In the genomic region with DNA sequence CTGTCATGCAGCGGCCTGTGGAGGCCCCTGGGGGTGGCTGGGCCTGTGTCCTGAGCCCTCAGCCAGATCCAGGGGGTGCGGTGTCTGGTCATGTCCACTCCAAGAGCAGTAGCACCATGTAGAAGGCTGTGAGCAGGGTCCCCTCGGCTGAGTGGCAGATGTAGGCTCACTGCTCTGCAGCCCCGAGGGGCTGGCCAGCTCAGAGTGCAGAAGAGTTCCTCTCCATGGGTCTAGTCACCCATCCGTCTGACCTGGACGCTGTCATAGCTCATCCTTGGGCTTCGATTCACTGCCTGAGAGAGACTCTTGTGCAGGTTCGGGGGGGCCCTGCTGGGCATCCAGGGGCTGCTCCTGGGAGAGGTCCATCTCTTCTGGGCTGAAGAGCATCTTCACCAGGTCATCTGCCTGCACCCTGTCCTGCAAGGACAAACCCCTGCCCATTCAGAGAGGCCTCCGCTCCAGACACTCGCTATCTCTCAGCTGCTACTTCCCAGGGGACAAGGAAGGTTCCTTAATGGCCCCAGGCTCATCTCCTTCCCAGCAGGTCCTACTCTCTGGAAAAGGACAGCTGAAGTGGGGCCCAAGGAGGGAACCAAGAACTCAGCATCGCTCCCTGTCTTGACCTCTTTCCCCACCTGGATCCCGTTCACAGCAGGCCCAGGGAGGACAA, we compare ENCODE assay signal across 21 cellular contexts. TPM values are rescaled to one million over a fixed set of nuclear protein-coding genes. Genes with fewer than 3 reads are reported as not detected.
A peak's percentile ranks its signal among the peaks of the same experiment; 100 is the strongest.
DNase-seq lines count a peak whose midpoint lies in the region; ATAC-seq, FAIRE-seq and TF ChIP-seq lines count a peak whose summit lies in the region.
"Had no signal": no experiment of that assay in that cellular context is flagged by ENCODE, and none has a peak within 500 bp of the region (broad histone marks: within the 10 kb centered on the region; RNA-seq: fewer than 3 reads in every experiment).

No MANE protein-coding gene starts in this region.

- POLR2A ChIA-PET in AG04450 (lab: Yijun Ruan, JAX) (interaction anchor here (1.2 kb wide), 2 partner anchors 20 to 64 kb away, joined by 3 to 4 read pairs; a partner anchor contains a TSS), IMR-90 (lab: Charles Lee; ENCODE audit: unreplicated experiment) (no interaction called here), endothelial cell of umbilical vein (lab: Charles Lee) (no interaction called here)

- H2AK5ac ChIP-seq in IMR-90 (ENCODE audit: low read depth, low read length): no peak overlapping the region

- peaks cover 0 to 5% of the 10 kb centered on the region in 2 experiments; a peak in 3 of 4 replicates for H3K79me1 ChIP-seq in IMR-90 (ENCODE audit: low read depth in 1 of 2, low read length in 2 of 2)

- no peaks in the 10 kb centered on the region for H3K27me3 Mint-ChIP-seq in nephron progenitor cell (ENCODE audit: low read depth, poor library complexity)

- peak overlapping the region; percentile 76 for H2AK9ac ChIP-seq in IMR-90 (replicated peaks; ENCODE audit: low read depth, low read length, poor library complexity)

- H2AFZ ChIP-seq in IMR-90 (replicated peaks; ENCODE audit: low read length, poor library complexity) (no peak overlapping the region), endothelial cell of umbilical vein (ENCODE audit: low read depth, low read length) (no peak overlapping the region)
- H2AFZ ChIP-seq: PC-9 had no signal

- H3K18ac ChIP-seq in IMR-90 (ENCODE audit: low read depth, low read length): no peak overlapping the region

- no peak overlapping the region for H3K14ac ChIP-seq in IMR-90 (replicated peaks; ENCODE audit: low read depth, low read length)

- H3K9ac ChIP-seq in IMR-90 (ENCODE audit: low read depth, low read length) (no peak overlapping the region), endothelial cell of umbilical vein (replicated peaks; ENCODE audit: extremely low read depth, insufficient read depth, low read length) (no peak overlapping the region), kidney (ENCODE audit: low read length in 2 of 2) (no peak overlapping the region)

- H3K36me3 ChIP-seq in IMR-90 (ENCODE audit: control insufficient read depth, insufficient read depth, low read length) (peaks cover 47% of the 10 kb centered on the region), endothelial cell of umbilical vein (ENCODE audit: control insufficient read depth in 2 of 2, extremely low read depth in 1 of 2, insufficient read depth in 2 of 2, low read length in 2 of 2) (peaks cover 3 to 37% of the 10 kb centered on the region in 2 experiments), kidney (ENCODE audit: control insufficient read depth in 1 of 2, insufficient read depth in 2 of 2, low read length in 2 of 2) (peaks cover 14 to 22% of the 10 kb centered on the region in 2 donors)
- H3K36me3 ChIP-seq in effector memory CD4-positive, alpha-beta T cell (ENCODE audit: control insufficient read depth, insufficient read depth, low read length): peaks cover 28% of the 10 kb centered on the region

- TF ChIP-seq POLR2A in IMR-90 (IDR thresholded peaks at IDR 0.05; ENCODE audit: low read depth, low read length): no peak
- no peak for TF ChIP-seq POLR2A in endothelial cell of umbilical vein (IDR thresholded peaks at IDR 0.05; ENCODE audit: low read depth, low read length)

- dilution Hi-C loops in IMR-90 (cut with HindIII; ENCODE audit: low sequenced_read_pairs, unreplicated experiment): no loop called here
- dilution Hi-C loops in endothelial cell of umbilical vein (cut with MboI; ENCODE audit: extremely low pct_ligation_motif_present, low sequenced_read_pairs): no loop called here

- H2BK15ac ChIP-seq in IMR-90 (ENCODE audit: low read depth, low read length): no peak overlapping the region

- no peak overlapping the region for H2BK120ac ChIP-seq in IMR-90 (ENCODE audit: low read depth, low read length)

- FAIRE-seq in endothelial cell of umbilical vein (lab: Jason Lieb, UNC) (no peak), kidney (lab: Jason Lieb, UNC) (no peak)

- H3K56ac ChIP-seq in IMR-90 (ENCODE audit: extremely low read depth, insufficient read depth, low read length): no peak overlapping the region

- no peak overlapping the region for H4K5ac ChIP-seq in IMR-90 (ENCODE audit: low read depth, low read length)

- no peak overlapping the region for H3K4me2 ChIP-seq in IMR-90 (ENCODE audit: low read depth, low read length)
- H3K4me2 ChIP-seq in endothelial cell of umbilical vein (ENCODE audit: insufficient read depth, low read length): no peak overlapping the region
- H3K4me2 ChIP-seq: PC-9 had no signal

- H3K9me1 ChIP-seq in IMR-90 (ENCODE audit: insufficient read depth, low read length): peaks cover 5% of the 10 kb centered on the region; the same call in 1 of the 2 replicates
- no peaks in the 10 kb centered on the region for H3K9me1 ChIP-seq in endothelial cell of umbilical vein (replicated peaks; ENCODE audit: control insufficient read depth, extremely low read depth, insufficient read depth, low read length)

- intact Hi-C loops in IMR-90 (cut with micrococcal nuclease) (loop anchor here (1.0 kb wide), 1 partner anchor 168 kb away; no protein-coding TSS in a partner anchor), endothelial cell of umbilical vein (cut with micrococcal nuclease) (loop anchor here (1.0 to 2.0 kb wide), 2 partner anchors 168 to 402 kb away; no protein-coding TSS in a partner anchor), kidney (cut with DNase I) (loop anchor here (10.0 kb wide), 1 partner anchor 162 kb away; no protein-coding TSS in a partner anchor)

- no TSS peak for BruUV-seq in IMR-90 (replicated peaks; lab: Mats Ljungman, UMichigan)
- TSS peak; percentile 69 for BruUV-seq in endothelial cell of umbilical vein (replicated peaks; lab: Mats Ljungman, UMichigan)

- H3K9me3 ChIP-seq in AG04450 (ENCODE audit: control insufficient read depth, insufficient read depth, low read length): no peaks in the 10 kb centered on the region
- no peaks in the 10 kb centered on the region for H3K9me3 ChIP-seq in IMR-90 (ENCODE audit: control insufficient read depth, insufficient read depth, low read length)
- no peaks in the 10 kb centered on the region for H3K9me3 ChIP-seq in endothelial cell of umbilical vein (replicated peaks; ENCODE audit: control insufficient read depth, insufficient read depth, low read length)
- no peaks in the 10 kb centered on the region for H3K9me3 ChIP-seq in effector memory CD4-positive, alpha-beta T cell (ENCODE audit: control insufficient read depth, low read length)
- no peaks in the 10 kb centered on the region for H3K9me3 ChIP-seq in kidney (ENCODE audit: control insufficient read depth in 1 of 2, low read length in 2 of 2)
- H3K9me3 ChIP-seq: BE2C, HAP-1 had no signal

- TF ChIP-seq RAD21 in IMR-90 (IDR thresholded peaks at IDR 0.05; ENCODE audit: low read length): no peak

- H3K9me3 Mint-ChIP-seq in nephron progenitor cell: peaks cover 12% of the 10 kb centered on the region
- H3K9me3 Mint-ChIP-seq: HFFc6 had no signal

- peak overlapping the region; percentile 39 for H3K27ac Mint-ChIP-seq in nephron progenitor cell
- H3K27ac Mint-ChIP-seq: HFFc6 had no signal

- H3K4me1 ChIP-seq in IMR-90 (ENCODE audit: control insufficient read depth, insufficient read depth, low read length) (no peaks in the 10 kb centered on the region), endothelial cell of umbilical vein (ENCODE audit: control insufficient read depth, extremely low read depth, insufficient read depth, low read length) (no peaks in the 10 kb centered on the region), kidney (ENCODE audit: control insufficient read depth in 1 of 2, insufficient read depth in 1 of 2, low read depth in 1 of 2, low read length in 2 of 2) (peaks cover 0 to 2% of the 10 kb centered on the region in 2 donors)
- no peaks in the 10 kb centered on the region for H3K4me1 ChIP-seq in effector memory CD4-positive, alpha-beta T cell (ENCODE audit: control insufficient read depth, insufficient read depth, low read length, poor library complexity, severe bottlenecking)
- H3K4me1 ChIP-seq: BE2C, HAP-1 had no signal

- TF ChIP-seq CTCF in AG04450 (IDR thresholded peaks at IDR 0.05; ENCODE audit: low read depth, low read length): no peak
- TF ChIP-seq CTCF in IMR-90 (conservative IDR thresholded peaks at IDR 0.05; ENCODE audit: low read depth, low read length): no peak
- TF ChIP-seq CTCF in endothelial cell of umbilical vein (IDR thresholded peaks at IDR 0.05; ENCODE audit: extremely low read depth in 1 of 2, insufficient read depth in 1 of 2, low read depth in 1 of 2, low read length in 2 of 2): no peak
- no peak for TF ChIP-seq CTCF in nephron progenitor cell (IDR thresholded peaks at IDR 0.05)
- TF ChIP-seq CTCF in kidney (IDR thresholded peaks at IDR 0.05; ENCODE audit: borderline replicate concordance, extremely low read depth, insufficient read depth): no peak

- CTCF ChIA-PET in AG04450 (lab: Charles Lee): interaction anchor here (1.1 to 1.8 kb wide), 4 partner anchors 11 to 170 kb away, joined by 3 to 8 read pairs (median 4); no protein-coding TSS in a partner anchor
- CTCF ChIA-PET in IMR-90 (lab: Yijun Ruan, JAX): interaction anchor here (0.9 to 1.1 kb wide), 2 partner anchors 18 to 45 kb away, joined by 3 read pairs; no protein-coding TSS in a partner anchor
- CTCF ChIA-PET in endothelial cell of umbilical vein (lab: Charles Lee): interaction anchor here (0.7 to 6.1 kb wide), 9 partner anchors 9 to 600 kb away, joined by 3 to 79 read pairs (median 7); a partner anchor contains a TSS

- no peak overlapping the region for H3K23ac ChIP-seq in IMR-90 (ENCODE audit: low read depth, low read length)

- no peak overlapping the region for H2BK5ac ChIP-seq in IMR-90 (ENCODE audit: low read depth, low read length, poor library complexity, severe bottlenecking)

- no peak overlapping the region for H3K4me3 Mint-ChIP-seq in nephron progenitor cell
- H3K4me3 Mint-ChIP-seq: HFFc6 had no signal

- DNase-seq in AG04450 (ENCODE audit: low read depth, low spot score) (no peak), IMR-90 (no peak), endothelial cell of umbilical vein (ENCODE audit: low read depth, low spot score) (no peak), nephron progenitor cell (no peak), nucleus accumbens (lab: John Stamatoyannopoulos, UW) (no peak), kidney (no peak)
- no peak for DNase-seq in effector memory CD4-positive, alpha-beta T cell
- DNase-seq: GF-D8; GOT3; HFFc6; NCI-H1436 treated with DMSO at 0.1 percent for 48 hours; NCI-H187 treated with DMSO at 0.1 percent for 48 hours; NCI-H524 treated with DMSO at 0.1 percent for 48 hours; NK-92 treated with Interleukin-12 subunit alpha and Interleukin-12 subunit beta, amount 100 ng/mL, for 24 hours; SHP77 treated with DMSO at 0.1 percent for 48 hours had no signal

- H3K4ac ChIP-seq in IMR-90 (ENCODE audit: low read depth, low read length): no peak overlapping the region

- H2BK20ac ChIP-seq in IMR-90 (ENCODE audit: low read depth, low read length): no peak overlapping the region

- peaks cover 18% of the 10 kb centered on the region for H4K20me1 ChIP-seq in IMR-90 (ENCODE audit: insufficient read depth, low read length)
- H4K20me1 ChIP-seq in endothelial cell of umbilical vein (replicated peaks; ENCODE audit: control insufficient read depth, extremely low read depth, insufficient read depth, low read length): no peaks in the 10 kb centered on the region

- H3K4me1 Mint-ChIP-seq in nephron progenitor cell: peaks cover 18% of the 10 kb centered on the region

- H4K8ac ChIP-seq in IMR-90 (ENCODE audit: low read depth in 2 of 2, low read length in 2 of 2): no peak overlapping the region

- H3K4me3 ChIP-seq in AG04450 (ENCODE audit: low read depth, low read length) (no peak overlapping the region), IMR-90 (ENCODE audit: insufficient read depth, low read depth, low read length) (no peak overlapping the region), endothelial cell of umbilical vein (replicated peaks in 1 of 3; ENCODE audit: insufficient read depth in 1 of 3, low read depth in 1 of 3, low read length in 3 of 3) (no peak overlapping the region), kidney (ENCODE audit: low read length in 2 of 2) (no peak overlapping the region)
- H3K4me3 ChIP-seq in effector memory CD4-positive, alpha-beta T cell (ENCODE audit: insufficient read depth, low read depth, low read length, poor library complexity, severe bottlenecking): no peak overlapping the region
- H3K4me3 ChIP-seq: HAP-1, PC-9, SK-N-MC had no signal

- WGBS in IMR-90 (ENCODE audit: extremely low coverage in 2 of 2, insufficient read length in 1 of 2), 2 experiments: 97% methylated on average over 6 of the region's 12 CpGs; no CpG with 5 or more reads in 1 of the 2 experiments

- no peak for ATAC-seq in IMR-90 (ENCODE audit: low read depth)

- in situ Hi-C loops in IMR-90 (cut with MboI; ENCODE audit: low sequenced_read_pairs): no loop called here

- H4K91ac ChIP-seq in IMR-90 (ENCODE audit: insufficient read depth, low read depth, low read length): no peak overlapping the region

- no peaks in the 10 kb centered on the region for H3K27me3 ChIP-seq in AG04450 (ENCODE audit: control insufficient read depth, insufficient read depth, low read length)
- H3K27me3 ChIP-seq in IMR-90 (ENCODE audit: control insufficient read depth, insufficient read depth, low read length): no peaks in the 10 kb centered on the region
- H3K27me3 ChIP-seq in endothelial cell of umbilical vein (ENCODE audit: control insufficient read depth in 2 of 2, insufficient read depth in 2 of 2, low read length in 2 of 2): no peaks in the 10 kb centered on the region
- H3K27me3 ChIP-seq in effector memory CD4-positive, alpha-beta T cell (replicated peaks; ENCODE audit: control insufficient read depth, insufficient read depth, low read length, poor library complexity, severe bottlenecking): no peaks in the 10 kb centered on the region
- H3K27me3 ChIP-seq: BE2C had no signal

- peak overlapping the region; percentile 11 for H3K27ac ChIP-seq in AG04450 (ENCODE audit: low read depth, low read length)
- no peak overlapping the region for H3K27ac ChIP-seq in IMR-90 (ENCODE audit: insufficient read depth, low read length)
- no peak overlapping the region for H3K27ac ChIP-seq in endothelial cell of umbilical vein (ENCODE audit: insufficient read depth, low read depth, low read length)
- H3K27ac ChIP-seq in effector memory CD4-positive, alpha-beta T cell (ENCODE audit: insufficient read depth, low read length, poor library complexity, severe bottlenecking): no peak overlapping the region
- no peak overlapping the region for H3K27ac ChIP-seq in kidney (ENCODE audit: low read depth in 2 of 2, low read length in 2 of 2)
- H3K27ac ChIP-seq: HL-60, PC-9, SK-N-MC had no signal

- H3K79me2 ChIP-seq in endothelial cell of umbilical vein (ENCODE audit: control insufficient read depth, insufficient read depth, low read length): no peaks in the 10 kb centered on the region

- H3K36me3 Mint-ChIP-seq in nephron progenitor cell (ENCODE audit: low read depth): peaks cover 37% of the 10 kb centered on the region

RNA-seq across cellular contexts. Expression of a gene that starts 6.5 kb away (rescaled TPM):
- polyA plus RNA-seq in AG04450 (2011; rRNA removed) (not detected in 2 replicates), IMR-90 (2012; rRNA removed) (not detected in 2 replicates), endothelial cell of umbilical vein (not detected in 2 replicates), kidney (ENCODE audit: insufficient read depth, low read depth, low replicate concordance) (42.5 TPM)
- polyA minus RNA-seq in AG04450 (2011; rRNA and poly(A)+ RNA removed): not detected in 2 replicates
- total RNA-seq in IMR-90 (2012; rRNA removed) (not detected in 2 replicates), endothelial cell of umbilical vein (not detected in 2 replicates), kidney (23.2 TPM)
- polyA plus RNA-seq in IMR-90 (2012; cell fraction: cytosol; rRNA removed): not detected in 2 replicates
- not detected in 2 replicates for polyA plus RNA-seq in IMR-90 (2012; cell fraction: nucleus; rRNA removed; ENCODE audit: low replicate concordance)
- polyA plus RNA-seq in endothelial cell of umbilical vein (2011; cell fraction: cytosol; rRNA removed): not detected in 2 replicates
- polyA plus RNA-seq in endothelial cell of umbilical vein (2011; cell fraction: nucleus; rRNA removed): not detected in 2 replicates
- not detected in 2 replicates for polyA plus RNA-seq in endothelial cell of umbilical vein (2012)
- polyA minus RNA-seq in endothelial cell of umbilical vein: not detected in 2 replicates
- polyA minus RNA-seq in endothelial cell of umbilical vein (2011; cell fraction: cytosol; rRNA and poly(A)+ RNA removed): not detected
- polyA minus RNA-seq in endothelial cell of umbilical vein (2011; cell fraction: nucleus; rRNA and poly(A)+ RNA removed): not detected in 2 replicates
- total RNA-seq: Calu3, HFFc6, PC-9 had no signal

RNA-seq across cellular contexts. Expression of a gene that starts 20.3 kb away (rescaled TPM):
- 156 and 188 TPM in 2 replicates for polyA plus RNA-seq in AG04450 (2011; rRNA removed)
- polyA minus RNA-seq in AG04450 (2011; rRNA and poly(A)+ RNA removed): 171 and 210 TPM in 2 replicates
- total RNA-seq in IMR-90 (2012; rRNA removed): 85.3 and 108 TPM in 2 replicates
- 210 and 236 TPM in 2 replicates for polyA plus RNA-seq in IMR-90 (2012; rRNA removed)
- 179 and 195 TPM in 2 replicates for polyA plus RNA-seq in IMR-90 (2012; cell fraction: cytosol; rRNA removed)
- polyA plus RNA-seq in IMR-90 (2012; cell fraction: nucleus; rRNA removed; ENCODE audit: low replicate concordance): 280 and 570 TPM in 2 replicates
- total RNA-seq in endothelial cell of umbilical vein: 136 and 146 TPM in 2 replicates
- 194 and 246 TPM in 2 replicates for polyA plus RNA-seq in endothelial cell of umbilical vein
- 142 and 155 TPM in 2 replicates for polyA plus RNA-seq in endothelial cell of umbilical vein (2011; cell fraction: cytosol; rRNA removed)
- polyA plus RNA-seq in endothelial cell of umbilical vein (2011; cell fraction: nucleus; rRNA removed): 270 and 291 TPM in 2 replicates
- polyA plus RNA-seq in endothelial cell of umbilical vein (2012): 88.9 and 103 TPM in 2 replicates
- polyA minus RNA-seq in endothelial cell of umbilical vein: 146 and 147 TPM in 2 replicates
- 32.3 TPM for polyA minus RNA-seq in endothelial cell of umbilical vein (2011; cell fraction: cytosol; rRNA and poly(A)+ RNA removed)
- polyA minus RNA-seq in endothelial cell of umbilical vein (2011; cell fraction: nucleus; rRNA and poly(A)+ RNA removed): 60.5 and 78.9 TPM in 2 replicates
- total RNA-seq in kidney: 29.7 TPM
- polyA plus RNA-seq in kidney (ENCODE audit: insufficient read depth, low read depth, low replicate concordance): 19.0 TPM

RNA-seq across cellular contexts. Expression of a gene that starts 20.5 kb away (rescaled TPM):
- polyA plus RNA-seq in AG04450 (2011; rRNA removed) (5.4 and 6.4 TPM in 2 replicates), IMR-90 (2012; rRNA removed) (4.7 and 6.0 TPM in 2 replicates), endothelial cell of umbilical vein (2.8 and 4.8 TPM in 2 replicates), kidney (ENCODE audit: insufficient read depth, low read depth, low replicate concordance) (14.6 TPM)
- polyA minus RNA-seq in AG04450 (2011; rRNA and poly(A)+ RNA removed): 1.1 and 1.8 TPM in 2 replicates
- total RNA-seq in IMR-90 (2012; rRNA removed) (2.0 and 3.9 TPM in 2 replicates), endothelial cell of umbilical vein (4.0 and 7.4 TPM in 2 replicates), kidney (7.5 TPM)
- 0.88 and 2.3 TPM in 2 replicates for polyA plus RNA-seq in IMR-90 (2012; cell fraction: cytosol; rRNA removed)
- 0.64 and 7.0 TPM in 2 replicates for polyA plus RNA-seq in IMR-90 (2012; cell fraction: nucleus; rRNA removed; ENCODE audit: low replicate concordance)
- 4.6 and 5.3 TPM in 2 replicates for polyA plus RNA-seq in endothelial cell of umbilical vein (2011; cell fraction: cytosol; rRNA removed)
- 4.0 and 4.6 TPM in 2 replicates for polyA plus RNA-seq in endothelial cell of umbilical vein (2011; cell fraction: nucleus; rRNA removed)
- 2.8 and 4.5 TPM in 2 replicates for polyA plus RNA-seq in endothelial cell of umbilical vein (2012)
- 1.5 TPM in 2 replicates for polyA minus RNA-seq in endothelial cell of umbilical vein
- 1.4 TPM for polyA minus RNA-seq in endothelial cell of umbilical vein (2011; cell fraction: cytosol; rRNA and poly(A)+ RNA removed)
- 3.3 and 3.9 TPM in 2 replicates for polyA minus RNA-seq in endothelial cell of umbilical vein (2011; cell fraction: nucleus; rRNA and poly(A)+ RNA removed)

RNA-seq across cellular contexts. Expression of a gene that starts 38.2 kb away (rescaled TPM):
- 0.04 TPM in 1 of 2 replicates, not detected in the other for polyA plus RNA-seq in AG04450 (2011; rRNA removed)
- not detected in 2 replicates for polyA minus RNA-seq in AG04450 (2011; rRNA and poly(A)+ RNA removed)
- total RNA-seq in IMR-90 (2012; rRNA removed): not detected in 2 replicates
- polyA plus RNA-seq in IMR-90 (2012; rRNA removed): 0.14 TPM in 1 of 2 replicates, not detected in the other
- not detected in 2 replicates for polyA plus RNA-seq in IMR-90 (2012; cell fraction: cytosol; rRNA removed)
- 0.02 and 0.06 TPM in 2 replicates for polyA plus RNA-seq in IMR-90 (2012; cell fraction: nucleus; rRNA removed; ENCODE audit: low replicate concordance)
- not detected in 2 replicates for total RNA-seq in endothelial cell of umbilical vein
- polyA plus RNA-seq in endothelial cell of umbilical vein: 0.03 TPM in 1 of 2 replicates, not detected in the other
- polyA plus RNA-seq in endothelial cell of umbilical vein (2011; cell fraction: cytosol; rRNA removed): 0.01 TPM in 1 of 2 replicates, not detected in the other
- 0.04 TPM in 1 of 2 replicates, not detected in the other for polyA plus RNA-seq in endothelial cell of umbilical vein (2011; cell fraction: nucleus; rRNA removed)
- polyA plus RNA-seq in endothelial cell of umbilical vein (2012): 0.12 TPM in 1 of 2 replicates, not detected in the other
- polyA minus RNA-seq in endothelial cell of umbilical vein: not detected in 2 replicates
- not detected for polyA minus RNA-seq in endothelial cell of umbilical vein (2011; cell fraction: cytosol; rRNA and poly(A)+ RNA removed)
- polyA minus RNA-seq in endothelial cell of umbilical vein (2011; cell fraction: nucleus; rRNA and poly(A)+ RNA removed): 0.14 TPM in 1 of 2 replicates, not detected in the other
- 0.22 TPM for total RNA-seq in kidney
- polyA plus RNA-seq in kidney (ENCODE audit: insufficient read depth, low read depth, low replicate concordance): not detected
- total RNA-seq: HFFc6 had no signal

Comparison
In these comparisons a context has a peak if more than half of its experiments do, and no peak if none do; other contexts are left out.
1. RNA of a gene that starts 6.5 kb away (polyA plus RNA-seq): 42.5 TPM in kidney (single experiment); not detected in IMR-90, not detected in AG04450 and not detected in endothelial cell of umbilical vein; every median in the first group is over 10 times any median in the second.